In genomic region chr15:63633312-63633711, GRCh38 we compare ENCODE assay signal across 11 cellular contexts. TPM values are rescaled to one million over a fixed set of nuclear protein-coding genes. Genes with fewer than 3 reads are reported as not detected.
"Had no signal": no experiment of that assay in that cellular context is flagged by ENCODE, and none has a peak within 500 bp of the region (broad histone marks: within the 10 kb centered on the region; RNA-seq: fewer than 3 reads in every experiment).

No MANE protein-coding gene starts in this region.

- H3K27ac ChIP-seq: GM23248, HL-60 had no signal

- H3K27ac Mint-ChIP-seq: HFFc6, IgD-negative memory B cell had no signal

- H3K4me3 Mint-ChIP-seq: HFFc6, IgD-negative memory B cell had no signal

- FAIRE-seq: HepG2 had no signal

- H3K9me3 Mint-ChIP-seq: HFFc6, IgD-negative memory B cell had no signal

- H2AFZ ChIP-seq: GM23248 had no signal

- H3K9me3 ChIP-seq: HAP-1 had no signal

- H3K4me3 ChIP-seq: GM23248, HAP-1 had no signal

- H3K4me1 ChIP-seq: HAP-1 had no signal

- H3K9ac ChIP-seq: GM23248 had no signal

- H3K27me3 Mint-ChIP-seq: IgD-negative memory B cell had no signal

- ATAC-seq: HCT116, HepG2 had no signal

- DNase-seq: GM23248, GOT3, H7, HFFc6, KBM-7 had no signal

RNA-seq across cellular contexts. Expression of gene FBXL22, which starts 36.1 kb away (rescaled TPM):
- total RNA-seq: H4 had no signal
